ENCODE assay signal across 8 cellular contexts in the genomic region with DNA sequence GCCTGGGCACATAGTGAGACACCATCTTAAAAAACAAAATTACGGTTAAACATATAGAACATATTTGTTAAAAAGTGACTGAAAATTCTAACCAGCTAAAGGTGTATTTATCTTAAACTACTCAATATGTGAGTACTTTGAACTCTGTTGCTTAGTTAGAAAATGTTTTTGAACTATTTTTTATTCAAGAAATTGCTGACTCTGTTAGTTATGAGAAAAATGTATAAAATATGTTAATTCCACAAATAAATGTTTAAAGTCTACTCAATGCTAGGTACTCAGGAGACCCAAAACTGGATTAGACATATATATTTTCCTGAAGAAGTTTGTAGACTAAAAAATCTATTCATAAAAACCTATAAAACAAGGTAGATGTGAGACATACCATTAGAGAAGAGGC. TPM values are rescaled to one million over a fixed set of nuclear protein-coding genes. Genes with fewer than 3 reads are reported as not detected.
"Had no signal": no experiment of that assay in that cellular context is flagged by ENCODE, and none has a peak within 500 bp of the region (broad histone marks: within the 10 kb centered on the region; RNA-seq: fewer than 3 reads in every experiment).

No MANE protein-coding gene starts in this region.

- H3K9me3 Mint-ChIP-seq: GM23338, H9, IgD-negative memory B cell had no signal

- H3K4me3 Mint-ChIP-seq: GM23338, H9, IgD-negative memory B cell had no signal

- H3K4me2 ChIP-seq: GM23338 had no signal

- H3K27me3 Mint-ChIP-seq: IgD-negative memory B cell had no signal

- H3K4me3 ChIP-seq: GM23338 had no signal

- ATAC-seq: GM23338 had no signal

- H3K27ac ChIP-seq: HL-60 had no signal

- H3K27ac Mint-ChIP-seq: GM23338 had no signal

- DNase-seq: H9, KG1 had no signal

- FAIRE-seq: H1, H54 had no signal

- H3K36me3 Mint-ChIP-seq: IgD-negative memory B cell had no signal

- H3K4me1 Mint-ChIP-seq: GM23338, H9, IgD-negative memory B cell had no signal

RNA-seq across cellular contexts. Expression of a gene that starts 23.0 kb away (rescaled TPM):
- total RNA-seq: GM23338, H1, H9, HT1080 had no signal
- polyA plus RNA-seq: GM23338, H1, IgD-negative memory B cell had no signal
